7 cellular contexts compared by ENCODE assay signal in the genomic region with DNA sequence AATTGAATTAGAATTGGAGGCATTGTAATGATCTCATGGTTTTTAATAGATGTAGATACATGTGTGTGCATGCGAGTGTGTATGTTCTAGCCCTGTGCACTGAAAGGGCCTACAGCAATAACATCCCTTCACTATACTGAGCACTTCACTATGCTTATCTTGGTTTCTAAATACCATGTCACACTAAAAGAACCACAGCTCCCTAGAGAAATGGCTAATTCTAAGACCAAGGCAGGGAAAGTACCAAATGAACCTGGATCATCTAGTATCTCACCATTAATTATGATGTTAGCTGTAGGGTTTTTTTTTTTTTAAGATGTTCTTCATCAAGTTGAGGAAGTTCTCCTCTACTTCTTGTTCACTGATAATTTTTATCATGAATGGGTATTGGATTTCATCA.
"Had no signal": no experiment of that assay in that cellular context is flagged by ENCODE, and none has a peak within 500 bp of the region (broad histone marks: within the 10 kb centered on the region; RNA-seq: fewer than 3 reads in every experiment).

No MANE protein-coding gene starts in this region.

- H3K4me3 ChIP-seq: GM12878 had no signal

- ATAC-seq: GM12878 had no signal

- DNase-seq: GDM1, GF-D8 had no signal

- FAIRE-seq: GM12878, GM12891, GM12892, GM18507, GM19239 had no signal
